ENCODE assay signal across 8 cellular contexts in the genomic region with DNA sequence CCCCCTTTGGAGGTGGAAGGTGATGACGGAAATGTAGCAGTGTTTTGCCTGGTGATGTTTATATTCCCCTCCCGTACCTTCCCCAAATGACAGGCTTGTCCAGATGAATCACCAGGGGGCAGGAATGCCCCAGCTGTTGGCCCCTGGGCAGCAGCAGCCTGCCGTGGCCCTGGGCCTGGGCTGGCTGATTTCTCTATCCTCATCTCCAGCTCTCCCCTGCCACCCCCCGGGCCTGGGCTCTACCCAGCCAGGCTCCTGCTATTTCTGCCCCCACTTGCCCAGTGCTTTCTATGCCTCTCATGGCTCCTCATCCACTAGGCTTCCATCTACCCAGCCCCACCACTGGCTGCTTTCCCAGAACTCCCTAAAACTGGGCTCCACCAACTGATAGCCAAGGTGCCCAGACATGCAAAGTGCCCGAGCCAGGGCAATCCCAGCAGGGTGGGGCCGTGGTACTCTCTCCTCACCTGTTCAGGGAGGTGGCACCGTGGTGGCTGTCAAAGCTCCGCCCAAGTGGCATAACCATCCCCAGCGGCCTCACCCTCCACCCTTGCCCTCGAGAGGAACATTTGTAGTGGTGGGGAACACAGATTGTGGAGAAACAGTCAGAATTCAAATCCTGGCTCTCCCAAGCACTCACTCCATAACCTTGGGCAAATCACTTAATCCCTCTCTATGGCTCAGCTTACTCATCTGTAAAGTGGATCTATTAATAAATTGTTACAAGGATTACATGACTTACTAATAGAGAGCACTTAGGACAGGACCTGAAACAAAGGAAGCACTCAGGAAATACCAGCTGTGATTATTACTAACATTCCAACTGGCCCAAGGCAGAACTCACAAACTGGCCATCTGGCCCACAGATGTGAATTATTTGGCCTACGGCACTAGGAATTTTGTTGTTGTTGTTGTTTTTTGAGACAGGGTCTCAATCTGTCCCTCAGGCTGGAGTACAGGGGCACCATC. TPM values are rescaled to one million over a fixed set of nuclear protein-coding genes. Genes with fewer than 3 reads are reported as not detected.
DNase-seq lines count a peak whose midpoint lies in the region; TF ChIP-seq lines count a peak whose summit lies in the region.

No MANE protein-coding gene starts in this region.

- H3K27ac ChIP-seq in mesodermal cell (ENCODE audit: low read depth, low read length, severe bottlenecking) (peak overlapping the region; percentile 88), A673 (ENCODE audit: low read depth, low read length, poor library complexity, severe bottlenecking) (no peak overlapping the region)

- H3K9me3 ChIP-seq in BE2C (no peaks in the 10 kb centered on the region), mesodermal cell (ENCODE audit: control insufficient read depth, low read length) (no peaks in the 10 kb centered on the region), A673 (ENCODE audit: low read depth, low read length, poor library complexity, severe bottlenecking) (no peaks in the 10 kb centered on the region)

- CTCF ChIA-PET in A673 (lab: Charles Lee), result no interaction called here

- 52 to 57% methylated on average over 6 of the region's 11 CpGs for WGBS in mesodermal cell (ENCODE audit: insufficient coverage in 2 of 2), 2 experiments

- H3K4me3 ChIP-seq in BE2C (ENCODE audit: low read depth, low read length), result no peak overlapping the region
- no peak overlapping the region for H3K4me3 ChIP-seq in mesodermal cell (ENCODE audit: extremely low read depth, insufficient read depth, low read length, poor library complexity, severe bottlenecking)
- no peak overlapping the region for H3K4me3 ChIP-seq in A673 (ENCODE audit: low read depth, low read length, poor library complexity, severe bottlenecking)

- DNase-seq in BE2C, result peak; percentile 47
- peak; percentile 88 for DNase-seq in dermis blood vessel endothelial cell
- no peak for DNase-seq in A673 (ENCODE audit: low spot score)
- DNase-seq in stimulated activated CD4-positive, alpha-beta T cell treated with anti-CD3 and anti-CD28 coated beads, Interleukin-12 subunit alpha, Interleukin-12 subunit beta, amount 100 ng/mL, for 4 hours, result no peak
- no peak for DNase-seq in amniotic stem cell (lab: John Stamatoyannopoulos, UW)
- DNase-seq in activated CD4-positive, alpha-beta T cell treated with anti-CD3 and anti-CD28 coated beads, Interleukin-2, amount 50 U/mL, for 4 hours, result no peak

- H3K27me3 ChIP-seq in BE2C (no peaks in the 10 kb centered on the region), A673 (replicated peaks; ENCODE audit: insufficient read depth, low read depth, low read length, poor library complexity) (no peaks in the 10 kb centered on the region)

- intact Hi-C loops in A673 (cut with micrococcal nuclease; ENCODE audit: unreplicated experiment), result no loop called here

- POLR2A ChIA-PET in A673 (lab: Charles Lee; ENCODE audit: low non-redundant PET), result no interaction called here

- H3K4me3 Mint-ChIP-seq in IgD-negative memory B cell, result peak overlapping the region in 2 of 4 donors; percentile 29 to 57

- peak overlapping the region in 2 of 3 donors; percentile 53 to 95 for H3K27ac Mint-ChIP-seq in IgD-negative memory B cell

- peaks cover 27% of the 10 kb centered on the region for H3K4me1 ChIP-seq in BE2C
- peaks cover 68% of the 10 kb centered on the region for H3K4me1 ChIP-seq in mesodermal cell (ENCODE audit: control insufficient read depth, insufficient read depth, low read length, poor library complexity, severe bottlenecking)
- H3K4me1 ChIP-seq in A673 (ENCODE audit: insufficient read depth, low read length, poor library complexity, severe bottlenecking), result peaks cover 23% of the 10 kb centered on the region

- H3K36me3 ChIP-seq in BE2C (no peaks in the 10 kb centered on the region), mesodermal cell (ENCODE audit: control insufficient read depth, insufficient read depth, low read length) (no peaks in the 10 kb centered on the region), A673 (ENCODE audit: insufficient read depth, low read length, poor library complexity, severe bottlenecking) (no peaks in the 10 kb centered on the region)

- H3K9me3 Mint-ChIP-seq in IgD-negative memory B cell, result no peaks in the 10 kb centered on the region

- H3K4me1 Mint-ChIP-seq in IgD-negative memory B cell, result peaks cover 33 to 58% (median 37%) of the 10 kb centered on the region in 3 donors

- no peaks in the 10 kb centered on the region for H3K27me3 Mint-ChIP-seq in IgD-negative memory B cell

- H3K36me3 Mint-ChIP-seq in IgD-negative memory B cell, result peaks cover 7% of the 10 kb centered on the region

- BruUV-seq in A673 (replicated peaks; lab: Mats Ljungman, UMichigan), result no TSS peak

- peak; percentile 40 for TF ChIP-seq CTCF in BE2C (IDR thresholded peaks at IDR 0.05; ENCODE audit: low read depth, low read length)
- no peak for TF ChIP-seq CTCF in A673 (conservative IDR thresholded peaks at IDR 0.05; ENCODE audit: low read depth, low read length)

RNA-seq across cellular contexts. Expression of a gene that starts 12.8 kb away (rescaled TPM):
- 52.5 TPM for polyA plus RNA-seq in BE2C (2012; ENCODE audit: insufficient read depth, insufficient read length, low read depth)
- 58.6 TPM for polyA plus RNA-seq in IgD-negative memory B cell
- total RNA-seq in dermis blood vessel endothelial cell (223 and 442 TPM in 2 replicates), A673 (2021) (31.5 and 37.7 TPM in 2 replicates)
- 279 TPM for polyA plus RNA-seq in mesodermal cell (2013, experiment 1 of 2)
- 263 TPM for polyA plus RNA-seq in mesodermal cell (2013, experiment 2 of 2)

Comparison
In these comparisons a context has a peak if more than half of its experiments do, and no peak if none do; other contexts are left out.
1. DNase-seq: peak in BE2C (single experiment) and dermis blood vessel endothelial cell (single experiment); none in A673 (single experiment), stimulated activated CD4-positive, alpha-beta T cell treated with anti-CD3 and anti-CD28 coated beads, Interleukin-12 subunit alpha, Interleukin-12 subunit beta, amount 100 ng/mL, for 4 hours (single experiment), amniotic stem cell (single experiment) and activated CD4-positive, alpha-beta T cell treated with anti-CD3 and anti-CD28 coated beads, Interleukin-2, amount 50 U/mL, for 4 hours (0 of 2).